ENCODE assay signal across 8 cellular contexts in genomic region chr4:6987566-6987920, GRCh38. TPM values are rescaled to one million over a fixed set of nuclear protein-coding genes. Genes with fewer than 3 reads are reported as not detected.
DNase-seq lines count a peak whose midpoint lies in the region; ATAC-seq, FAIRE-seq and TF ChIP-seq lines count a peak whose summit lies in the region.

No MANE protein-coding gene starts in this region.

- DNase-seq in activated CD8-positive, alpha-beta T cell treated with anti-CD3 and anti-CD28 coated beads, Interleukin-2, amount 10 ng/mL, durations not matched to agents 7 days and 5 days: no peak
- DNase-seq in NCI-H446 (lab: John Stamatoyannopoulos, UW) (no peak), GM12892 (ENCODE audit: insufficient read length) (no peak)

- no peaks in the 10 kb centered on the region for H3K9me3 Mint-ChIP-seq in activated CD8-positive, alpha-beta T cell treated with anti-CD3 and anti-CD28 coated beads, Interleukin-2, amount 10 ng/mL, durations not matched to agents 7 days and 5 days (ENCODE audit: insufficient read depth)
- no peaks in the 10 kb centered on the region for H3K9me3 Mint-ChIP-seq in stimulated activated memory B cell treated with anti-CD40 and anti-IgM and Interleukin-4, amounts not matched to agents 10 μg/mL and 1 μg/mL and 100 μg/mL, for 72 hours

- no peak for TF ChIP-seq POLR2A in GM18505 (IDR thresholded peaks at IDR 0.05; ENCODE audit: borderline replicate concordance, extremely low read depth, insufficient read depth, insufficient read length)
- no peak for TF ChIP-seq POLR2A in GM12892 (IDR thresholded peaks at IDR 0.05; ENCODE audit: low read depth, low read length)

- H3K27me3 Mint-ChIP-seq in activated CD8-positive, alpha-beta T cell treated with anti-CD3 and anti-CD28 coated beads, Interleukin-2, amount 10 ng/mL, durations not matched to agents 7 days and 5 days (ENCODE audit: low read depth): no peaks in the 10 kb centered on the region
- no peaks in the 10 kb centered on the region for H3K27me3 Mint-ChIP-seq in stimulated activated memory B cell treated with anti-CD40 and anti-IgM and Interleukin-4, amounts not matched to agents 10 μg/mL and 1 μg/mL and 100 μg/mL, for 72 hours

- peaks cover 71% of the 10 kb centered on the region for H3K4me1 Mint-ChIP-seq in activated CD8-positive, alpha-beta T cell treated with anti-CD3 and anti-CD28 coated beads, Interleukin-2, amount 10 ng/mL, durations not matched to agents 7 days and 5 days (ENCODE audit: low read depth)
- peaks cover 80% of the 10 kb centered on the region for H3K4me1 Mint-ChIP-seq in stimulated activated memory B cell treated with anti-CD40 and anti-IgM and Interleukin-4, amounts not matched to agents 10 μg/mL and 1 μg/mL and 100 μg/mL, for 72 hours

- H3K4me3 ChIP-seq in iPS-11a (ENCODE audit: low read depth, low read length): peak overlapping the region; percentile 83

- CTCF ChIA-PET in activated CD8-positive, alpha-beta T cell treated with anti-CD3 and anti-CD28 coated beads, Interleukin-2, amount 10 ng/mL, durations not matched to agents 7 days and 5 days (lab: Charles Lee): interaction anchor here (0.7 to 3.3 kb wide), 5 partner anchors 56 to 113 kb away, joined by 3 to 18 read pairs (median 7); partner anchors contain the start of genes GRPEL1, TADA2B and TBC1D14

- peak overlapping the region; percentile 97 for H3K4me3 Mint-ChIP-seq in activated CD8-positive, alpha-beta T cell treated with anti-CD3 and anti-CD28 coated beads, Interleukin-2, amount 10 ng/mL, durations not matched to agents 7 days and 5 days
- H3K4me3 Mint-ChIP-seq in stimulated activated memory B cell treated with anti-CD40 and anti-IgM and Interleukin-4, amounts not matched to agents 10 μg/mL and 1 μg/mL and 100 μg/mL, for 72 hours: peak overlapping the region; percentile 97

- H3K36me3 Mint-ChIP-seq in activated CD8-positive, alpha-beta T cell treated with anti-CD3 and anti-CD28 coated beads, Interleukin-2, amount 10 ng/mL, durations not matched to agents 7 days and 5 days (ENCODE audit: low read depth): peaks cover 26% of the 10 kb centered on the region
- peaks cover 6% of the 10 kb centered on the region for H3K36me3 Mint-ChIP-seq in stimulated activated memory B cell treated with anti-CD40 and anti-IgM and Interleukin-4, amounts not matched to agents 10 μg/mL and 1 μg/mL and 100 μg/mL, for 72 hours

- peak overlapping the region; percentile 88 for H3K27ac Mint-ChIP-seq in activated CD8-positive, alpha-beta T cell treated with anti-CD3 and anti-CD28 coated beads, Interleukin-2, amount 10 ng/mL, durations not matched to agents 7 days and 5 days
- peak overlapping the region; percentile 96 for H3K27ac Mint-ChIP-seq in stimulated activated memory B cell treated with anti-CD40 and anti-IgM and Interleukin-4, amounts not matched to agents 10 μg/mL and 1 μg/mL and 100 μg/mL, for 72 hours

- POLR2A ChIA-PET in activated CD8-positive, alpha-beta T cell treated with anti-CD3 and anti-CD28 coated beads, Interleukin-2, amount 10 ng/mL, durations not matched to agents 7 days and 5 days (lab: Charles Lee): interaction anchor here (0.6 to 2.3 kb wide), 6 partner anchors 12 to 80 kb away, joined by 3 to 12 read pairs (median 6); partner anchors contain the start of gene GRPEL1

- FAIRE-seq in GM12892 (lab: Jason Lieb, UNC): no peak

- ATAC-seq in GM18505 (IDR thresholded peaks at IDR 0.05; ENCODE audit: unreplicated experiment) (peak; percentile 4), HG03066 (IDR thresholded peaks at IDR 0.05; ENCODE audit: low read depth, unreplicated experiment) (peak; percentile 18), HG02885 (IDR thresholded peaks at IDR 0.05; ENCODE audit: poor library complexity, unreplicated experiment) (no peak)
- ATAC-seq in activated CD8-positive, alpha-beta T cell treated with anti-CD3 and anti-CD28 coated beads, Interleukin-2, amount 10 ng/mL, durations not matched to agents 7 days and 5 days: no peak
- ATAC-seq in stimulated activated memory B cell treated with anti-CD40 and anti-IgM and Interleukin-4, amounts not matched to agents 10 μg/mL and 1 μg/mL and 100 μg/mL, for 72 hours: no peak

RNA-seq across cellular contexts. Expression of gene TADA2B, which starts 55.6 kb away (rescaled TPM):
- 10 to 100 TPM; 16.6 to 16.8 TPM for total RNA-seq in activated CD8-positive, alpha-beta T cell treated with anti-CD3 and anti-CD28 coated beads, Interleukin-2, amount 10 ng/mL, durations not matched to agents 7 days and 5 days
- polyA plus RNA-seq in GM12892 (2012; ENCODE audit: missing spikeins): 5.9 TPM

Comparison
In these comparisons a context has a peak if more than half of its experiments do, and no peak if none do; other contexts are left out.
1. ATAC-seq: peak in GM18505 (single experiment) and HG03066 (single experiment); none in activated CD8-positive, alpha-beta T cell treated with anti-CD3 and anti-CD28 coated beads, Interleukin-2, amount 10 ng/mL, durations not matched to agents 7 days and 5 days (single experiment), stimulated activated memory B cell treated with anti-CD40 and anti-IgM and Interleukin-4, amounts not matched to agents 10 μg/mL and 1 μg/mL and 100 μg/mL, for 72 hours (single experiment) and HG02885 (single experiment).